ENCODE assay signal across 9 cellular contexts in genomic region chr11:107017433-107018227, GRCh38. TPM values are rescaled to one million over a fixed set of nuclear protein-coding genes. Genes with fewer than 3 reads are reported as not detected.
DNase-seq lines count a peak whose midpoint lies in the region; ATAC-seq and TF ChIP-seq lines count a peak whose summit lies in the region.
"Had no signal": no experiment of that assay in that cellular context is flagged by ENCODE, and none has a peak within 500 bp of the region (broad histone marks: within the 10 kb centered on the region; RNA-seq: fewer than 3 reads in every experiment).

No MANE protein-coding gene starts in this region.

- no peaks in the 10 kb centered on the region for H3K9me3 ChIP-seq in SK-N-MC (ENCODE audit: low read depth, low read length)

- no peaks in the 10 kb centered on the region for H3K36me3 Mint-ChIP-seq in mesothelial cell of epicardium

- H3K36me3 ChIP-seq in SK-N-MC (ENCODE audit: insufficient read depth, low read length) (no peaks in the 10 kb centered on the region), urinary bladder (ENCODE audit: insufficient read depth) (no peaks in the 10 kb centered on the region)

- H3K27ac ChIP-seq in SK-N-MC, result no peak overlapping the region
- H3K27ac ChIP-seq in urinary bladder (ENCODE audit: low read depth), result peak overlapping the region; percentile 52

- DNase-seq in NCI-H1417 (lab: John Stamatoyannopoulos, UW), result peak; percentile 56 to 91 (median 88)
- no peak for DNase-seq in NCI-H1417 treated with DMSO at 0.1 percent for 48 hours (lab: John Stamatoyannopoulos, UW)
- peak; percentile 72 for DNase-seq in HK-2 (ENCODE audit: unreplicated experiment)
- no peak for DNase-seq in SK-N-MC (ENCODE audit: low read depth, low spot score)
- no peak for DNase-seq in epithelial cell of proximal tubule (ENCODE audit: low read depth)
- DNase-seq in mesothelial cell of epicardium (ENCODE audit: low spot score in 2 of 2, unreplicated experiment in 2 of 2), result peak; percentile 36 to 78

- peak overlapping the region; percentile 68 for H3K4me3 Mint-ChIP-seq in mesothelial cell of epicardium

- ATAC-seq in GM21381 (IDR thresholded peaks at IDR 0.05; ENCODE audit: unreplicated experiment), result peak; percentile 72

- peaks cover 37% of the 10 kb centered on the region for H3K4me1 Mint-ChIP-seq in mesothelial cell of epicardium

- H3K4me1 ChIP-seq in urinary bladder (ENCODE audit: insufficient read depth), result no peaks in the 10 kb centered on the region

- WGBS in urinary bladder, result 1% methylated on average over 86 of the region's 87 CpGs

- H3K9me3 Mint-ChIP-seq in mesothelial cell of epicardium, result no peaks in the 10 kb centered on the region

- no peak overlapping the region for H3K9ac ChIP-seq in SK-N-MC (ENCODE audit: insufficient read length)

- peak overlapping the region; percentile 32 for H3K27ac Mint-ChIP-seq in mesothelial cell of epicardium
- H3K27ac Mint-ChIP-seq: CD8-positive, alpha-beta memory T cell had no signal

- H3K4me3 ChIP-seq in SK-N-MC (peak overlapping the region; percentile 79), epithelial cell of proximal tubule (ENCODE audit: low read depth, low read length) (peak overlapping the region; percentile 47), urinary bladder (ENCODE audit: low read depth, low read length) (peak overlapping the region; percentile 65)

- peaks cover 38% of the 10 kb centered on the region for H3K27me3 Mint-ChIP-seq in mesothelial cell of epicardium (ENCODE audit: low read depth)

- TF ChIP-seq CTCF in epithelial cell of proximal tubule (conservative IDR thresholded peaks at IDR 0.05; ENCODE audit: low read depth, low read length), result peak; percentile 49
- peak; percentile 43 for TF ChIP-seq CTCF in mesothelial cell of epicardium (IDR thresholded peaks at IDR 0.05; ENCODE audit: unreplicated experiment)

RNA-seq across cellular contexts. Expression of gene GUCY1A2, which starts 0.6 kb away (rescaled TPM):
- 0.06 and 0.22 TPM in 2 replicates for total RNA-seq in epithelial cell of proximal tubule
- total RNA-seq in mesothelial cell of epicardium, result 13.6 to 15.1 TPM (median 13.6 TPM) in 3 replicates
- total RNA-seq in urinary bladder, result 58.5 TPM
- 0.99 TPM for polyA plus RNA-seq in urinary bladder
- total RNA-seq: CD8-positive, alpha-beta memory T cell had no signal
- polyA plus RNA-seq: CD8-positive, alpha-beta memory T cell had no signal

Comparison
In these comparisons a context has a peak if more than half of its experiments do, and no peak if none do; other contexts are left out.
1. DNase-seq: peak in NCI-H1417 (3 of 3), HK-2 (single experiment) and mesothelial cell of epicardium (2 of 2); none in NCI-H1417 treated with DMSO at 0.1 percent for 48 hours (single experiment), SK-N-MC (single experiment) and epithelial cell of proximal tubule (single experiment).
2. RNA of gene GUCY1A2, which starts 0.6 kb away (total RNA-seq): 58.5 TPM in urinary bladder (single experiment) and 13.6 to 15.1 TPM in mesothelial cell of epicardium; 0.06 to 0.22 TPM in epithelial cell of proximal tubule; every median in the first group is over 10 times any median in the second.
3. Peak in every context shown above with its lines, with median percentiles within 50 percentile points of each other: H3K4me3 ChIP-seq.